29 cellular contexts compared by ENCODE assay signal in genomic region chr11:99148352-99148751, GRCh38.
DNase-seq lines count a peak whose midpoint lies in the region; ATAC-seq and TF ChIP-seq lines count a peak whose summit lies in the region.
"Had no signal": no experiment of that assay in that cellular context is flagged by ENCODE, and none has a peak within 500 bp of the region (broad histone marks: within the 10 kb centered on the region; RNA-seq: fewer than 3 reads in every experiment).

No MANE protein-coding gene starts in this region.

- H3K4me1 ChIP-seq in foreskin keratinocyte = no peaks in the 10 kb centered on the region
- H3K4me1 ChIP-seq: adrenal gland, spleen, thyroid gland had no signal

- ATAC-seq in GM18517 (IDR thresholded peaks at IDR 0.05; ENCODE audit: unreplicated experiment) = peak; percentile 72
- peak; percentile 52 for ATAC-seq in GM21360 (IDR thresholded peaks at IDR 0.05; ENCODE audit: unreplicated experiment)
- ATAC-seq in HG03432 (IDR thresholded peaks at IDR 0.05; ENCODE audit: unreplicated experiment) = peak; percentile 83
- no peak for ATAC-seq in foreskin keratinocyte
- ATAC-seq in GM19397 (IDR thresholded peaks at IDR 0.05; ENCODE audit: unreplicated experiment) = no peak
- no peak for ATAC-seq in HG03571 (IDR thresholded peaks at IDR 0.05; ENCODE audit: unreplicated experiment)
- ATAC-seq: HCT116, left cardiac atrium had no signal

- DNase-seq in brain microvascular endothelial cell (peak; percentile 1), MV-4-11 (lab: John Stamatoyannopoulos, UW) (no peak), foreskin keratinocyte (no peak)
- DNase-seq: activated CD4-positive, alpha-beta memory T cell treated with anti-CD3 and anti-CD28 coated beads for 36 hours; activated CD4-positive, CD25-positive, alpha-beta regulatory T cell; activated T-cell treated with anti-CD3 and anti-CD28 coated beads for 4 hours; adrenal gland; CD4-positive, alpha-beta memory T cell; cortex of kidney; DMS79; endodermal cell; Karpas-422; left cardiac atrium; NCI-H187; NCI-H226; NCI-H774; occipital lobe; retina; spleen; stimulated activated CD4-positive, alpha-beta T cell treated with anti-CD3 and anti-CD28 coated beads, Interleukin-4, amount 100 ng/mL, for 1 hour; stimulated activated naive CD4-positive, alpha-beta T cell treated with Interleukin-2 at 50 U/mL for 16 hours; T1000; thyroid gland had no signal

- no peak overlapping the region for H3K4me3 ChIP-seq in brain microvascular endothelial cell (ENCODE audit: low read depth, low read length)
- H3K4me3 ChIP-seq: adrenal gland, spleen, thyroid gland had no signal

- in situ Hi-C loops in brain microvascular endothelial cell (cut with HindIII; ENCODE audit: low pct_ligation_motif_present, low sequenced_read_pairs) = no loop called here

- TF ChIP-seq CTCF in brain microvascular endothelial cell (IDR thresholded peaks at IDR 0.05; ENCODE audit: low read depth, low read length, missing control alignments) = no peak
- no peak for TF ChIP-seq CTCF in foreskin keratinocyte (conservative IDR thresholded peaks at IDR 0.05)

- no peak overlapping the region for H3K27ac ChIP-seq in brain microvascular endothelial cell
- no peak overlapping the region for H3K27ac ChIP-seq in foreskin keratinocyte
- H3K27ac ChIP-seq: adrenal gland, spleen, thyroid gland had no signal

- H3K36me3 ChIP-seq in brain microvascular endothelial cell (replicated peaks) = no peaks in the 10 kb centered on the region
- H3K36me3 ChIP-seq: adrenal gland, spleen, thyroid gland had no signal

- no peaks in the 10 kb centered on the region for H3K27me3 ChIP-seq in brain microvascular endothelial cell (replicated peaks)
- no peaks in the 10 kb centered on the region for H3K27me3 ChIP-seq in foreskin keratinocyte
- H3K27me3 ChIP-seq: adrenal gland, spleen, thyroid gland had no signal

Comparison
In these comparisons a context has a peak if more than half of its experiments do, and no peak if none do; other contexts are left out.
1. ATAC-seq: peak in GM18517 (single experiment), GM21360 (single experiment) and HG03432 (single experiment); none in foreskin keratinocyte (single experiment), GM19397 (single experiment) and HG03571 (single experiment).